ENCODE assay signal across 11 cellular contexts in genomic region chrX:37754518-37754917, GRCh38. TPM values are rescaled to one million over a fixed set of nuclear protein-coding genes. Genes with fewer than 3 reads are reported as not detected.
DNase-seq lines count a peak whose midpoint lies in the region; ATAC-seq and TF ChIP-seq lines count a peak whose summit lies in the region.
"Had no signal": no experiment of that assay in that cellular context is flagged by ENCODE, and none has a peak within 500 bp of the region (broad histone marks: within the 10 kb centered on the region; RNA-seq: fewer than 3 reads in every experiment).

No MANE protein-coding gene starts in this region.

- no peaks in the 10 kb centered on the region for H3K27me3 ChIP-seq in neutrophil

- CTCF ChIA-PET in activated CD4-positive, alpha-beta T cell treated with anti-CD3 and anti-CD28 coated beads for 36 hours (lab: Charles Lee): interaction anchor here (1.0 to 1.3 kb wide), 2 partner anchors 9 to 118 kb away, joined by 3 to 6 read pairs; no protein-coding TSS in a partner anchor

- H3K27ac ChIP-seq in neutrophil: peak overlapping the region; percentile 94

- H3K4me3 ChIP-seq in neutrophil (ENCODE audit: low read depth in 1 of 2, low read length in 1 of 2): peak overlapping the region; percentile 34 to 40

- no peaks in the 10 kb centered on the region for H3K9me3 ChIP-seq in neutrophil

- POLR2A ChIA-PET in activated CD4-positive, alpha-beta T cell treated with anti-CD3 and anti-CD28 coated beads for 36 hours (lab: Charles Lee): interaction anchor here (0.6 kb wide), 1 partner anchor 155 kb away, joined by 4 read pairs; no protein-coding TSS in a partner anchor

- H3K4me1 ChIP-seq in neutrophil (ENCODE audit: control insufficient read depth in 1 of 2, insufficient read depth in 1 of 2, low read depth in 1 of 2, low read length in 1 of 2): peaks cover 78% of the 10 kb centered on the region in 2 experiments

- H3K9me3 Mint-ChIP-seq in activated CD4-positive, alpha-beta T cell treated with anti-CD3 and anti-CD28 coated beads for 36 hours (ENCODE audit: low read depth): no peaks in the 10 kb centered on the region

- no peaks in the 10 kb centered on the region for H3K36me3 ChIP-seq in neutrophil

- no peaks in the 10 kb centered on the region for H3K36me3 Mint-ChIP-seq in activated CD4-positive, alpha-beta T cell treated with anti-CD3 and anti-CD28 coated beads for 36 hours (ENCODE audit: low read depth)

- H3K27me3 Mint-ChIP-seq in activated CD4-positive, alpha-beta T cell treated with anti-CD3 and anti-CD28 coated beads for 36 hours: no peaks in the 10 kb centered on the region

- H3K4me1 Mint-ChIP-seq in activated CD4-positive, alpha-beta T cell treated with anti-CD3 and anti-CD28 coated beads for 36 hours: peaks cover 12% of the 10 kb centered on the region

- peak; percentile 92 for ATAC-seq in activated CD4-positive, alpha-beta T cell treated with anti-CD3 and anti-CD28 coated beads for 36 hours
- ATAC-seq in GM21737 (IDR thresholded peaks at IDR 0.05; ENCODE audit: unreplicated experiment): peak; percentile 6
- ATAC-seq in HG03460 (IDR thresholded peaks at IDR 0.05; ENCODE audit: unreplicated experiment): peak; percentile 18
- ATAC-seq: HCT116 had no signal

- peak; percentile 7 for DNase-seq in activated CD4-positive, alpha-beta T cell treated with anti-CD3 and anti-CD28 coated beads for 36 hours
- DNase-seq in activated CD4-positive, alpha-beta T cell treated with anti-CD3 and anti-CD28 coated beads for 1 hour: no peak
- DNase-seq in A172 (ENCODE audit: low spot score) (no peak), NCI-H2227 (lab: John Stamatoyannopoulos, UW; ENCODE audit: unreplicated experiment) (no peak), NCI-H526 (lab: John Stamatoyannopoulos, UW) (no peak)
- DNase-seq: 8988T, activated gamma-delta T cell treated with Interleukin-2 at 50 U/mL for 16 hours had no signal

- no peak overlapping the region for H3K27ac Mint-ChIP-seq in activated CD4-positive, alpha-beta T cell treated with anti-CD3 and anti-CD28 coated beads for 36 hours

- intact Hi-C loops in activated CD4-positive, alpha-beta T cell treated with anti-CD3 and anti-CD28 coated beads for 36 hours (cut with DNase I, micrococcal nuclease): loop anchor here in 1 of 2 experiments (1.0 to 2.0 kb wide), 2 partner anchors 8 to 92 kb away; partner anchors contain the start of gene DYNLT3

- no peak for TF ChIP-seq CTCF in neutrophil (IDR thresholded peaks at IDR 0.05)

- no peak overlapping the region for H3K4me3 Mint-ChIP-seq in activated CD4-positive, alpha-beta T cell treated with anti-CD3 and anti-CD28 coated beads for 36 hours

RNA-seq across cellular contexts. Expression of gene CYBB, which starts 25.3 kb away (rescaled TPM):
- not detected for total RNA-seq in activated CD4-positive, alpha-beta T cell treated with anti-CD3 and anti-CD28 coated beads for 36 hours
- 0.19 TPM in 1 of 2 replicates, not detected in the other for total RNA-seq in A172 (2014; rRNA removed; shearing (Covaris generic))

Comparison
In these comparisons a context has a peak if more than half of its experiments do, and no peak if none do; other contexts are left out.
1. ATAC-seq: peak in every context shown above with its lines; median percentile 92 in activated CD4-positive, alpha-beta T cell treated with anti-CD3 and anti-CD28 coated beads for 36 hours; 18 in HG03460; 6 in GM21737.